7 cellular contexts compared by ENCODE assay signal in the genomic region with DNA sequence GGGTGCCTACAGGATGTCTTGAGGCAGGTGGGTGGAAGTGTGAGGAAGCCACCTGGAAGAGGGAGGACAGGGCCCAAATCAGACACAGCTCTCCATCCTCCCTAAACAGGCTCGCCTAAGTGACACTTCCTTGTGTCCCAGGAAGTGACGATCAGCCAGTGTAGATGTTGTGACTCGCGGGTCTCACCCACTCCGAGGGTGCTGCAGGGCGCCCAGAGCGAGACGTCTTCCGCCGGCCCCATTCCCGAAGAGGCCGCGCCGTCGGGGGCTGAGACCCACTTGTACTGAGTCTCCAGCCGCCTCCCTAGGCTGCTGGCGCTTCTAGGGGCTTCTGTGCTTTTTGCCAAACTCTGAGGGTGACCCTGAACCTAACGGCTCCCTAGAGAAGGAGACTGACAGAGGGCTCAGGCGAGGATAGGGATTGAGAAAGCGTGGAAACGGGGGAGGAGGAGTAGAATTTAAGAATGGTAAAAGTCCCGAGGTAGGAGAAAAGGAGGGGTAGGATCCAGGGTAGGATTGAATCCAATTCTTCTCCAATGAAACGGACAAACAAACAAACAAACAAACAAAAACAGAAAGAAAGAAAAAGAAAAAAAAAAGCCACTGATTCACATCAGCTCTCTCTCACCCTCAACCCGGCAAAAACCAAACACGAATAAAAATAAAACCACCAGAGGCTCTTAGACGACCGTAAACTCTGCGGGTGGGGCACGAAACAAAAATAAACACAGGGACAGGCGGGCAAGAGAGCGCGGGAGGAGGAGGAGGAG. TPM values are rescaled to one million over a fixed set of nuclear protein-coding genes. Genes with fewer than 3 reads are reported as not detected.
DNase-seq lines count a peak whose midpoint lies in the region; ATAC-seq and TF ChIP-seq lines count a peak whose summit lies in the region.

No MANE protein-coding gene starts in this region.

- peak overlapping the region; percentile 67 to 92 for H3K4me3 ChIP-seq in neuronal stem cell (ENCODE audit: low read length in 2 of 2)

- no peak overlapping the region for H3K14ac ChIP-seq in neuronal stem cell (ENCODE audit: low read length)

- no peak for TF ChIP-seq CTCF in GM13977 (IDR thresholded peaks at IDR 0.05; ENCODE audit: extremely low read depth, insufficient read depth, missing control alignments)

- no peak overlapping the region for H2AK5ac ChIP-seq in neuronal stem cell (ENCODE audit: low read depth, low read length)

- peak overlapping the region; percentile 88 for H3K4me2 ChIP-seq in neuronal stem cell (ENCODE audit: insufficient read depth, low read length, poor library complexity, severe bottlenecking)

- in situ Hi-C loops in GM13977 (cut with MboI; ENCODE audit: low pct_unique_long_range_greater_than_20kb, low sequenced_read_pairs, unreplicated experiment) = no loop called here

- no peaks in the 10 kb centered on the region for H3K36me3 ChIP-seq in neuronal stem cell (replicated peaks in 1 of 2; ENCODE audit: control insufficient read depth in 2 of 2, insufficient read depth in 2 of 2, low read length in 2 of 2)

- no CpG with 5 or more reads among the region's 32 CpGs for WGBS in neuronal stem cell (ENCODE audit: extremely low coverage in 2 of 2, insufficient read length in 2 of 2, insufficient replicate concordance in 1 of 2), 2 donors

- no peak overlapping the region for H3K9ac ChIP-seq in neuronal stem cell (ENCODE audit: low read depth, low read length, poor library complexity)

- peaks cover 8% of the 10 kb centered on the region for H3K79me1 ChIP-seq in neuronal stem cell (ENCODE audit: low read depth, low read length)

- no peak overlapping the region for H3K23ac ChIP-seq in neuronal stem cell (ENCODE audit: low read depth, low read length, poor library complexity)

- peak; percentile 16 for ATAC-seq in HG03460 (IDR thresholded peaks at IDR 0.05; ENCODE audit: unreplicated experiment)
- no peak for ATAC-seq in HG02981 (IDR thresholded peaks at IDR 0.05; ENCODE audit: unreplicated experiment)

- H2BK120ac ChIP-seq in neuronal stem cell (ENCODE audit: low read depth, low read length) = no peak overlapping the region

- no peak overlapping the region for H4K8ac ChIP-seq in neuronal stem cell (ENCODE audit: low read depth, low read length)

- H2BK5ac ChIP-seq in neuronal stem cell (ENCODE audit: low read length) = no peak overlapping the region

- no peak overlapping the region for H2BK15ac ChIP-seq in neuronal stem cell (ENCODE audit: low read length)

- DNase-seq in GM13977 (ENCODE audit: low spot score) = peak; percentile 54
- peak; percentile 19 to 20 for DNase-seq in activated T-cell treated with anti-CD3 and anti-CD28 coated beads, Interleukin-2, amount 50 U/mL, for 48 hours
- DNase-seq in globus pallidus (ENCODE audit: low spot score) = peak; percentile 63
- peak; percentile 18 for DNase-seq in neuronal stem cell (ENCODE audit: low spot score)
- DNase-seq in KG1 (lab: John Stamatoyannopoulos, UW) = no peak

- H3K18ac ChIP-seq in neuronal stem cell (ENCODE audit: low read length) = peak overlapping the region; percentile 89

- no peak overlapping the region for H2BK12ac ChIP-seq in neuronal stem cell (ENCODE audit: low read length)

- H3K27ac ChIP-seq in neuronal stem cell (replicated peaks; ENCODE audit: low read length) = no peak overlapping the region

- no peak overlapping the region for H4K91ac ChIP-seq in neuronal stem cell (ENCODE audit: low read depth, low read length, poor library complexity)

- peak overlapping the region; percentile 97 for H2AFZ ChIP-seq in neuronal stem cell (ENCODE audit: low read length)

- H3K4me1 ChIP-seq in neuronal stem cell (ENCODE audit: control insufficient read depth in 2 of 2, insufficient read depth in 1 of 2, low read depth in 1 of 2, low read length in 2 of 2) = peaks cover 0 to 4% of the 10 kb centered on the region in 2 donors

- H3K27me3 ChIP-seq in neuronal stem cell (ENCODE audit: control insufficient read depth in 3 of 3, insufficient read depth in 3 of 3, low read depth in 1 of 3, low read length in 3 of 3) = peaks cover 0 to 18% (median 0%) of the 10 kb centered on the region in 3 experiments

- H3K9me3 ChIP-seq in neuronal stem cell (replicated peaks in 1 of 2; ENCODE audit: control insufficient read depth in 2 of 2, insufficient read depth in 1 of 2, low read depth in 1 of 2, low read length in 2 of 2) = no peaks in the 10 kb centered on the region

- H3K4ac ChIP-seq in neuronal stem cell (ENCODE audit: low read length) = no peak overlapping the region

RNA-seq across cellular contexts. Expression of a gene that starts 0.5 kb away (rescaled TPM):
- 9.5 TPM for polyA plus RNA-seq in neuronal stem cell (2013, experiment 1 of 2)
- 10.1 TPM for polyA plus RNA-seq in neuronal stem cell (2013, experiment 2 of 2)
